8 cellular contexts compared by ENCODE assay signal in the genomic region with DNA sequence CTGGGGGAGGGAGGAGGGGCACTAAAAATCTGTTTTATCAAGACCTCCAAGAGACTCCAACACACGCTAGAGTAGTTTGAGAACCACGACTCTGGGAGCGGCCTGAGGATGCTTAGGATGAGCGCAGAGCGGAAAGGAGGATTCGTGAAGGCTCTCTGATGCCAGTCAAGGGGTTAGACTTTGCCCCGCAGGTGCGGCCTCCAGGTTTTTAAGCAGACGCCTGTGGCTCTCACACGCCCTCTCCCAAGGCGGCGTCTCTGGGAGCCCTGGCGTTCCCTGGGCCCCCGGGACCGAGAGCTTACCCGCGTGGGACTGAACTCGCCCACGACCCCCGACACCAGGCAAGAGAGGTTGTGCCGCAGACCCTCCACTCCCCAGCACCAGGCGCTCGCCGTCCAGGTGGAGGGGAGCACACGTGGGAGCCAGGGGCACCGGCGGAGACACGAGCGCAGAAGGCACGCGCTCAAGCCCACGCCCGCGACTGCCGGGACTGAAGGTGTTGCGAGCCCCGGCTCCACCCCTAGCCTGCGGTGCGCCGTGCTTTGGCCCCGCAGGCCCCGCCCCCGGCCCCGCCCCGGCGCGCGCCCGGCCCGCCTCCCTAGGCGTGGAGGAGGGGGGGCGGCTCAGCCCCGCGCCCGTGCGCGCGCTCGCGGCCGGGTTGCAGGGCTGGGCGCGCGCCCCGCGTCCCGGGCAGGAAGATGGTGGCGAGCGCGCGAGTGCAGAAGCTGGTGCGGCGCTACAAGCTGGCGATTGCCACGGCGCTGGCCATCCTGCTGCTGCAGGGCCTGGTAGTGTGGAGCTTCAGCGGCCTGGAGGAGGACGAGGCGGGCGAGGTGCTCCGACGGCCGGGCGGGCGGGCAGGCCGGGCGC. TPM values are rescaled to one million over a fixed set of nuclear protein-coding genes. Genes with fewer than 3 reads are reported as not detected.
DNase-seq lines count a peak whose midpoint lies in the region; ATAC-seq and TF ChIP-seq lines count a peak whose summit lies in the region.

A gene (plus strand): TSS at position 684 of the 870 bp plus-strand sequence. CDS start 15 bp downstream, at position 699.

- H3K9me3 ChIP-seq in AG04450 (ENCODE audit: control insufficient read depth, insufficient read depth, low read length): no peaks in the 10 kb centered on the region; the same call in 1 of the 2 replicates

- H3K4me3 ChIP-seq in AG04450 (ENCODE audit: low read depth, low read length): peak within 1 kb of the TSS; percentile 85

- no peak for TF ChIP-seq CTCF in AG04450 (IDR thresholded peaks at IDR 0.05; ENCODE audit: low read depth, low read length)

- DNase-seq in AG04450 (ENCODE audit: low read depth, low spot score): no peak
- DNase-seq in NCI-H345 treated with DMSO at 0.1 percent for 48 hours (lab: John Stamatoyannopoulos, UW; ENCODE audit: unreplicated experiment): peak; percentile 59
- peak; percentile 88 for DNase-seq in activated CD4-positive, alpha-beta T cell treated with anti-CD3 and anti-CD28 coated beads for 1 hour
- DNase-seq in cerebellum (ENCODE audit: low spot score): peak; percentile 97
- DNase-seq in kidney glomerular epithelial cell (lab: John Stamatoyannopoulos, UW): peak; percentile 60
- DNase-seq in stimulated activated CD4-positive, alpha-beta T cell treated with anti-CD3 and anti-CD28 coated beads, Interleukin-1b, Interleukin-23, amount 100 ng/mL, for 1 hour (ENCODE audit: low read depth in 2 of 2): peak; percentile 88 to 89

- H3K27ac ChIP-seq in AG04450 (ENCODE audit: low read depth, low read length): no peak within 1 kb of the TSS

- CTCF ChIA-PET in AG04450 (lab: Charles Lee): interaction anchor here (1.5 to 4.1 kb wide), 2 partner anchors 16 to 52 kb away, joined by 4 to 29 read pairs; no protein-coding TSS in a partner anchor

- peak; percentile 73 for ATAC-seq in GM18907 (IDR thresholded peaks at IDR 0.05; ENCODE audit: unreplicated experiment)
- ATAC-seq in HG03159 (IDR thresholded peaks at IDR 0.05; ENCODE audit: unreplicated experiment): peak; percentile 79

- no peaks in the 10 kb centered on the region for H3K27me3 ChIP-seq in AG04450 (ENCODE audit: control insufficient read depth, insufficient read depth, low read length)

- POLR2A ChIA-PET in AG04450 (lab: Yijun Ruan, JAX): interaction anchor here (0.6 to 1.1 kb wide), 2 partner anchors 19 to 144 kb away, joined by 3 read pairs; a partner anchor contains a TSS

RNA-seq across cellular contexts. Expression of the gene that starts here (rescaled TPM):
- polyA plus RNA-seq in AG04450 (2011; rRNA removed): 13.5 and 19.0 TPM in 2 replicates
- 26.9 and 36.9 TPM in 2 replicates for polyA minus RNA-seq in AG04450 (2011; rRNA and poly(A)+ RNA removed)
- total RNA-seq in cerebellum: 17.8 TPM
